Comparison of ENCODE assay signal across 9 cellular contexts in genomic region chr6:78810146-78810545, GRCh38. TPM values are rescaled to one million over a fixed set of nuclear protein-coding genes. Genes with fewer than 3 reads are reported as not detected.
A peak's percentile ranks its signal among the peaks of the same experiment; 100 is the strongest.
DNase-seq lines count a peak whose midpoint lies in the region; ATAC-seq and TF ChIP-seq lines count a peak whose summit lies in the region.
"Had no signal": no experiment of that assay in that cellular context is flagged by ENCODE, and none has a peak within 500 bp of the region (broad histone marks: within the 10 kb centered on the region; RNA-seq: fewer than 3 reads in every experiment).

No MANE protein-coding gene starts in this region.

- H3K4me2 ChIP-seq in osteoblast (ENCODE audit: insufficient read depth, low read length) = no peak overlapping the region

- DNase-seq in AG09319 (ENCODE audit: extremely low read depth, low read depth) (peak; percentile 1), NCI-H2081 (lab: John Stamatoyannopoulos, UW) (peak; percentile 28 to 54), cerebellar cortex (ENCODE audit: low spot score) (peak; percentile 22), osteoblast (ENCODE audit: insufficient read length, low spot score, missing footprints) (peak; percentile 41), MV-4-11 (lab: John Stamatoyannopoulos, UW) (no peak)
- no peak for DNase-seq in activated naive CD8-positive, alpha-beta T cell treated with anti-CD3 and anti-CD28 coated beads for 36 hours

- no peak overlapping the region for H3K4me3 ChIP-seq in osteoblast (ENCODE audit: insufficient read depth, low read length)

- H3K27me3 ChIP-seq in osteoblast (ENCODE audit: insufficient read depth, low read length) = no peaks in the 10 kb centered on the region

- TF ChIP-seq CTCF in AG09319 (IDR thresholded peaks at IDR 0.05; ENCODE audit: low read depth, low read length) = peak; percentile 64
- TF ChIP-seq CTCF in osteoblast (IDR thresholded peaks at IDR 0.05; ENCODE audit: extremely low read depth, low read depth, low read length) = peak; percentile 68

- no peak overlapping the region for H3K27ac Mint-ChIP-seq in activated naive CD8-positive, alpha-beta T cell treated with anti-CD3 and anti-CD28 coated beads for 36 hours
- H3K27ac Mint-ChIP-seq: dendritic cell treated with granulocyte-macrophage colony-stimulating factor and Interleukin-4, amounts not matched to agents 40 ng/mL and 50 ng/mL, for 4 days had no signal

- H3K27me3 Mint-ChIP-seq in activated naive CD8-positive, alpha-beta T cell treated with anti-CD3 and anti-CD28 coated beads for 36 hours = peaks cover 9% of the 10 kb centered on the region
- H3K27me3 Mint-ChIP-seq: dendritic cell treated with granulocyte-macrophage colony-stimulating factor and Interleukin-4, amounts not matched to agents 40 ng/mL and 50 ng/mL, for 4 days had no signal

- H3K4me3 Mint-ChIP-seq in activated naive CD8-positive, alpha-beta T cell treated with anti-CD3 and anti-CD28 coated beads for 36 hours = no peak overlapping the region
- H3K4me3 Mint-ChIP-seq: dendritic cell treated with granulocyte-macrophage colony-stimulating factor and Interleukin-4, amounts not matched to agents 40 ng/mL and 50 ng/mL, for 4 days had no signal

- peaks cover 8% of the 10 kb centered on the region for H3K9me3 Mint-ChIP-seq in activated naive CD8-positive, alpha-beta T cell treated with anti-CD3 and anti-CD28 coated beads for 36 hours

- H3K4me1 ChIP-seq in osteoblast (ENCODE audit: insufficient read depth, low read length) = peaks cover 13% of the 10 kb centered on the region

- no peaks in the 10 kb centered on the region for H3K9me3 ChIP-seq in osteoblast (ENCODE audit: low read depth, low read length)

- no peaks in the 10 kb centered on the region for H3K36me3 Mint-ChIP-seq in activated naive CD8-positive, alpha-beta T cell treated with anti-CD3 and anti-CD28 coated beads for 36 hours

- H3K4me1 Mint-ChIP-seq in activated naive CD8-positive, alpha-beta T cell treated with anti-CD3 and anti-CD28 coated beads for 36 hours = no peaks in the 10 kb centered on the region

- H2AFZ ChIP-seq in osteoblast (ENCODE audit: low read length) = no peak overlapping the region

- peak; percentile 57 for ATAC-seq in GM21360 (IDR thresholded peaks at IDR 0.05; ENCODE audit: unreplicated experiment)
- ATAC-seq in HG03045 (IDR thresholded peaks at IDR 0.05; ENCODE audit: unreplicated experiment) = no peak

- H3K79me2 ChIP-seq in osteoblast (ENCODE audit: insufficient read depth, low read length) = no peaks in the 10 kb centered on the region

- no peaks in the 10 kb centered on the region for H4K20me1 ChIP-seq in osteoblast (ENCODE audit: insufficient read depth, low read length)

- no peaks in the 10 kb centered on the region for H3K36me3 ChIP-seq in osteoblast (ENCODE audit: insufficient read depth, low read length)

- H3K27ac ChIP-seq in osteoblast (ENCODE audit: low read depth, low read length) = no peak overlapping the region

RNA-seq across cellular contexts. Expression of gene IRAK1BP1, which starts 57.2 kb away (rescaled TPM):
- 6.9 and 7.1 TPM in 2 replicates for total RNA-seq in osteoblast
- total RNA-seq in activated naive CD8-positive, alpha-beta T cell treated with anti-CD3 and anti-CD28 coated beads for 36 hours = 1 to 10 TPM; 3.5 to 3.6 TPM

Comparison
In these comparisons a context has a peak if more than half of its experiments do, and no peak if none do; other contexts are left out.
1. DNase-seq: peak in AG09319 (single experiment), NCI-H2081 (2 of 2), cerebellar cortex (single experiment) and osteoblast (single experiment); none in activated naive CD8-positive, alpha-beta T cell treated with anti-CD3 and anti-CD28 coated beads for 36 hours (single experiment) and MV-4-11 (single experiment).